ENCODE assay signal across 1 cellular context in genomic region chr12:100987552-100988277, GRCh38.
TF ChIP-seq lines count a peak whose summit lies in the region.

No MANE protein-coding gene starts in this region.

TF ChIP-seq in GM23338, 12 proteins besides CTCF, POLR2A, EP300 and RAD21 (continued from another document):
- TF ChIP-seq ZNF462 (CRISPR knock-in tag; IDR thresholded peaks at IDR 0.05): peak; percentile 45; the same call in 1 of the 2 replicates
TF ChIP-seq in GM23338: peak in this region for 1.
